ENCODE assay signal across 9 cellular contexts in genomic region chr7:151104411-151105235, GRCh38. TPM values are rescaled to one million over a fixed set of nuclear protein-coding genes. Genes with fewer than 3 reads are reported as not detected.
A peak's percentile ranks its signal among the peaks of the same experiment; 100 is the strongest.
DNase-seq lines count a peak whose midpoint lies in the region; ATAC-seq and TF ChIP-seq lines count a peak whose summit lies in the region.
"Had no signal": no experiment of that assay in that cellular context is flagged by ENCODE, and none has a peak within 500 bp of the region (broad histone marks: within the 10 kb centered on the region; RNA-seq: fewer than 3 reads in every experiment).

No MANE protein-coding gene starts in this region.

- no peaks in the 10 kb centered on the region for H3K4me1 Mint-ChIP-seq in CD4-positive, alpha-beta T cell (ENCODE audit: low read depth)
- H3K4me1 Mint-ChIP-seq in immature natural killer cell: no peaks in the 10 kb centered on the region

- H3K27me3 ChIP-seq in GM23248 (replicated peaks; ENCODE audit: insufficient read depth) (no peaks in the 10 kb centered on the region), brain microvascular endothelial cell (replicated peaks) (no peaks in the 10 kb centered on the region), mesendoderm (ENCODE audit: insufficient read depth, low read length, poor library complexity) (no peaks in the 10 kb centered on the region)
- no peaks in the 10 kb centered on the region for H3K27me3 ChIP-seq in CD4-positive, alpha-beta T cell (ENCODE audit: control insufficient read depth, insufficient read depth, low read length)
- H3K27me3 ChIP-seq: gastroesophageal sphincter, tibial nerve had no signal

- H3K4me1 ChIP-seq in GM23248 (ENCODE audit: insufficient read depth) (peaks cover 7% of the 10 kb centered on the region; the same call in 1 of the 2 replicates), mesendoderm (ENCODE audit: control insufficient read depth, low read depth, low read length) (peaks cover 3% of the 10 kb centered on the region)

- H2AK5ac ChIP-seq in mesendoderm (ENCODE audit: low read length): no peak overlapping the region

- H2BK5ac ChIP-seq in mesendoderm (ENCODE audit: low read length): no peak overlapping the region

- H3K36me3 ChIP-seq in GM23248 (ENCODE audit: low read depth): no peaks in the 10 kb centered on the region
- no peaks in the 10 kb centered on the region for H3K36me3 ChIP-seq in brain microvascular endothelial cell (replicated peaks)
- no peaks in the 10 kb centered on the region for H3K36me3 ChIP-seq in mesendoderm (ENCODE audit: control insufficient read depth, insufficient read depth, low read length)

- no peak overlapping the region for H3K4me3 Mint-ChIP-seq in CD4-positive, alpha-beta T cell
- no peak overlapping the region for H3K4me3 Mint-ChIP-seq in immature natural killer cell
- H3K4me3 Mint-ChIP-seq: activated T-cell treated with anti-CD3 and anti-CD28 coated beads, Interleukin-2, amount 50 U/mL, for 24 hours had no signal

- TF ChIP-seq CTCF in brain microvascular endothelial cell (IDR thresholded peaks at IDR 0.05; ENCODE audit: low read depth, low read length, missing control alignments): no peak
- TF ChIP-seq CTCF in CD4-positive, alpha-beta T cell (IDR thresholded peaks at IDR 0.05): no peak

- H3K9me3 Mint-ChIP-seq in CD4-positive, alpha-beta T cell: no peaks in the 10 kb centered on the region
- H3K9me3 Mint-ChIP-seq in immature natural killer cell: no peaks in the 10 kb centered on the region
- H3K9me3 Mint-ChIP-seq: activated T-cell treated with anti-CD3 and anti-CD28 coated beads, Interleukin-2, amount 50 U/mL, for 24 hours had no signal

- H3K27ac ChIP-seq in GM23248: no peak overlapping the region
- peak overlapping the region; percentile 21 for H3K27ac ChIP-seq in brain microvascular endothelial cell
- no peak overlapping the region for H3K27ac ChIP-seq in mesendoderm (ENCODE audit: low read depth, low read length)
- no peak overlapping the region for H3K27ac ChIP-seq in CD4-positive, alpha-beta T cell (ENCODE audit: low read depth, low read length)
- H3K27ac ChIP-seq: gastroesophageal sphincter, tibial nerve had no signal

- H3K79me2 ChIP-seq in GM23248 (ENCODE audit: insufficient read depth): peaks cover 99% of the 10 kb centered on the region
- H3K79me2 ChIP-seq in mesendoderm (ENCODE audit: control insufficient read depth, insufficient read depth, low read length): peaks cover 2% of the 10 kb centered on the region

- H3K23ac ChIP-seq in mesendoderm (ENCODE audit: low read length): no peak overlapping the region

- H3K18ac ChIP-seq in mesendoderm (ENCODE audit: low read length): no peak overlapping the region

- H3K4me3 ChIP-seq in GM23248 (no peak overlapping the region), brain microvascular endothelial cell (ENCODE audit: low read depth, low read length) (no peak overlapping the region), mesendoderm (ENCODE audit: low read length) (no peak overlapping the region)
- H3K4me3 ChIP-seq: gastroesophageal sphincter, tibial nerve had no signal

- H3K9me3 ChIP-seq in GM23248 (ENCODE audit: low read depth): no peaks in the 10 kb centered on the region
- H3K9me3 ChIP-seq in CD4-positive, alpha-beta T cell (ENCODE audit: control insufficient read depth, low read length): no peaks in the 10 kb centered on the region
- H3K9me3 ChIP-seq: gastroesophageal sphincter, tibial nerve had no signal

- WGBS in GM23248 (ENCODE audit: low coverage in 1 of 2, low lambda C conversion rate in 2 of 2, missing lambda C conversion rate in 2 of 2), 2 experiments: 82 to 85% methylated on average over 23 of the region's 23 CpGs
- WGBS in mesendoderm (ENCODE audit: extremely low coverage, insufficient coverage, low lambda C conversion rate): no CpG with 5 or more reads among the region's 23 CpGs

- H3K9me2 ChIP-seq in GM23248 (ENCODE audit: insufficient read depth): no peaks in the 10 kb centered on the region

- no peak overlapping the region for H3K4me2 ChIP-seq in GM23248 (ENCODE audit: unreplicated experiment)
- H3K4me2 ChIP-seq in mesendoderm (ENCODE audit: low read length): no peak overlapping the region

- H4K8ac ChIP-seq in mesendoderm (ENCODE audit: low read depth, low read length): no peak overlapping the region

- DNase-seq in GM23248 (peak; percentile 35), brain microvascular endothelial cell (peak; percentile 84), mesendoderm (peak; percentile 43), immature natural killer cell (no peak), amygdala (lab: John Stamatoyannopoulos, UW) (no peak)
- DNase-seq in CD4-positive, alpha-beta T cell: no peak
- DNase-seq: activated T-cell treated with anti-CD3 and anti-CD28 coated beads, Interleukin-2, amount 50 U/mL, for 24 hours had no signal

- no peak overlapping the region for H2BK15ac ChIP-seq in mesendoderm (replicated peaks; ENCODE audit: low read depth)

- no peak overlapping the region for H3K27ac Mint-ChIP-seq in CD4-positive, alpha-beta T cell
- peak overlapping the region in 1 of 6 donors; percentile 32 for H3K27ac Mint-ChIP-seq in immature natural killer cell
- H3K27ac Mint-ChIP-seq: activated T-cell treated with anti-CD3 and anti-CD28 coated beads, Interleukin-2, amount 50 U/mL, for 24 hours had no signal

- CTCF ChIA-PET in CD4-positive, alpha-beta T cell (lab: Charles Lee): interaction anchor here (1.1 kb wide), 1 partner anchor 20 kb away, joined by 3 read pairs; no protein-coding TSS in a partner anchor

- peaks cover 2% of the 10 kb centered on the region; the same call in 1 of the 2 replicates for H4K20me1 ChIP-seq in GM23248 (ENCODE audit: insufficient read depth)

- no peak overlapping the region for H3K9ac ChIP-seq in GM23248
- H3K9ac ChIP-seq in mesendoderm (ENCODE audit: low read length): no peak overlapping the region

- H3K4ac ChIP-seq in mesendoderm (ENCODE audit: low read depth, low read length): no peak overlapping the region

- peaks cover 7% of the 10 kb centered on the region; the same call in 1 of the 2 replicates for H3F3A ChIP-seq in GM23248 (ENCODE audit: insufficient read depth)

- no peaks in the 10 kb centered on the region for H3K36me3 Mint-ChIP-seq in CD4-positive, alpha-beta T cell (ENCODE audit: low read depth)
- peaks cover 0 to 5% (median 0%) of the 10 kb centered on the region in 3 donors for H3K36me3 Mint-ChIP-seq in immature natural killer cell

- no peak overlapping the region for H2AFZ ChIP-seq in GM23248

- H3K27me3 Mint-ChIP-seq in CD4-positive, alpha-beta T cell: no peaks in the 10 kb centered on the region
- peaks cover 0 to 2% (median 0%) of the 10 kb centered on the region in 3 donors for H3K27me3 Mint-ChIP-seq in immature natural killer cell (ENCODE audit: low read depth in 3 of 3)
- H3K27me3 Mint-ChIP-seq: activated T-cell treated with anti-CD3 and anti-CD28 coated beads, Interleukin-2, amount 50 U/mL, for 24 hours had no signal

- H3K79me1 ChIP-seq in mesendoderm (ENCODE audit: low read length): peaks cover 4% of the 10 kb centered on the region

- peak overlapping the region; percentile 56 for H3K56ac ChIP-seq in mesendoderm (ENCODE audit: low read length)

- intact Hi-C loops in CD4-positive, alpha-beta T cell (cut with DNase I, micrococcal nuclease): no loop called here

- POLR2A ChIA-PET in CD4-positive, alpha-beta T cell (lab: Charles Lee): interaction anchor here (0.6 kb wide), 1 partner anchor 48 kb away, joined by 3 read pairs; no protein-coding TSS in a partner anchor

- no peak for ATAC-seq in CD4-positive, alpha-beta T cell (ENCODE audit: poor library complexity)
- ATAC-seq: gastroesophageal sphincter had no signal

- H4K5ac ChIP-seq in mesendoderm (ENCODE audit: low read length): no peak overlapping the region

- in situ Hi-C loops in GM23248 (cut with MboI): no loop called here
- in situ Hi-C loops in brain microvascular endothelial cell (cut with HindIII; ENCODE audit: low pct_ligation_motif_present, low sequenced_read_pairs): no loop called here

- no peak overlapping the region for H2BK120ac ChIP-seq in mesendoderm (ENCODE audit: low read depth, low read length)

RNA-seq across cellular contexts. Expression of gene AGAP3, which starts 18.3 kb away (rescaled TPM):
- total RNA-seq in GM23248 (2014; rRNA removed; shearing (Covaris generic)): 37.8 and 43.3 TPM in 2 replicates
- polyA plus RNA-seq in GM23248 (2016; fragmentation: Nextera tagmentation; extraction: Ambion mirVana) (10.3 and 10.5 TPM in 2 replicates), immature natural killer cell (1 to 10 TPM; 2.8 to 6.3 (median 4.3) TPM)
- polyA plus RNA-seq in mesendoderm (2013, experiment 1 of 2): 27.6 TPM
- polyA plus RNA-seq in mesendoderm (2013, experiment 2 of 2): 26.4 TPM
- total RNA-seq in CD4-positive, alpha-beta T cell: 10 to 100 TPM; 43.2 to 44.6 TPM

RNA-seq across cellular contexts. Expression of gene TMUB1, which starts 21.3 kb away (rescaled TPM):
- 33.6 and 43.3 TPM in 2 replicates for total RNA-seq in GM23248 (2014; rRNA removed; shearing (Covaris generic))
- polyA plus RNA-seq in GM23248 (2016; fragmentation: Nextera tagmentation; extraction: Ambion mirVana) (19.9 and 20.4 TPM in 2 replicates), immature natural killer cell (10 to 100 TPM; 47.5 to 57.5 (median 49.6) TPM)
- 43.1 TPM for polyA plus RNA-seq in mesendoderm (2013, experiment 1 of 2)
- polyA plus RNA-seq in mesendoderm (2013, experiment 2 of 2): 42.0 TPM
- total RNA-seq in CD4-positive, alpha-beta T cell: 10 to 100 TPM; 44.5 to 46.6 TPM

RNA-seq across cellular contexts. Expression of gene FASTK, which starts 24.0 kb away (rescaled TPM):
- 141 and 145 TPM in 2 replicates for total RNA-seq in GM23248 (2014; rRNA removed; shearing (Covaris generic))
- polyA plus RNA-seq in GM23248 (2016; fragmentation: Nextera tagmentation; extraction: Ambion mirVana): 109 and 111 TPM in 2 replicates
- 29.3 TPM for polyA plus RNA-seq in mesendoderm (2013, experiment 1 of 2)
- polyA plus RNA-seq in mesendoderm (2013, experiment 2 of 2): 27.9 TPM
- total RNA-seq in CD4-positive, alpha-beta T cell: 10 to 100 TPM; 82.2 to 84.2 TPM
- polyA plus RNA-seq in immature natural killer cell: 10 to 100 TPM; 49.0 to 57.6 (median 51.2) TPM

RNA-seq across cellular contexts. Expression of gene SLC4A2, which starts 45.2 kb away (rescaled TPM):
- 80.3 and 94.6 TPM in 2 replicates for total RNA-seq in GM23248 (2014; rRNA removed; shearing (Covaris generic))
- polyA plus RNA-seq in GM23248 (2016; fragmentation: Nextera tagmentation; extraction: Ambion mirVana): 59.4 and 61.2 TPM in 2 replicates
- 51.8 TPM for polyA plus RNA-seq in mesendoderm (2013, experiment 1 of 2)
- polyA plus RNA-seq in mesendoderm (2013, experiment 2 of 2): 53.3 TPM
- 10 to 100 TPM; 27.1 to 31.4 TPM for total RNA-seq in CD4-positive, alpha-beta T cell
- polyA plus RNA-seq in immature natural killer cell: 10 to 100 TPM in 2 of 3 donors, 1 to 10 TPM in 1; 6.7 to 19.8 (median 10.9) TPM

RNA-seq across cellular contexts. Expression of gene CDK5, which starts 46.9 kb away (rescaled TPM):
- 16.2 and 27.7 TPM in 2 replicates for total RNA-seq in GM23248 (2014; rRNA removed; shearing (Covaris generic))
- polyA plus RNA-seq in GM23248 (2016; fragmentation: Nextera tagmentation; extraction: Ambion mirVana): 27.6 and 28.3 TPM in 2 replicates
- 9.7 TPM for polyA plus RNA-seq in mesendoderm (2013, experiment 1 of 2)
- 10.1 TPM for polyA plus RNA-seq in mesendoderm (2013, experiment 2 of 2)
- 1 to 10 TPM; 3.1 to 3.5 TPM for total RNA-seq in CD4-positive, alpha-beta T cell
- polyA plus RNA-seq in immature natural killer cell: 10 to 100 TPM; 15.6 to 18.9 (median 17.9) TPM

Comparison
In these comparisons a context has a peak if more than half of its experiments do, and no peak if none do; other contexts are left out.
1. DNase-seq: peak in GM23248 (single experiment), brain microvascular endothelial cell (single experiment) and mesendoderm (single experiment); none in CD4-positive, alpha-beta T cell (0 of 10), immature natural killer cell (0 of 3) and amygdala (0 of 56).